Comparison of ENCODE assay signal across 12 cellular contexts in the genomic region with DNA sequence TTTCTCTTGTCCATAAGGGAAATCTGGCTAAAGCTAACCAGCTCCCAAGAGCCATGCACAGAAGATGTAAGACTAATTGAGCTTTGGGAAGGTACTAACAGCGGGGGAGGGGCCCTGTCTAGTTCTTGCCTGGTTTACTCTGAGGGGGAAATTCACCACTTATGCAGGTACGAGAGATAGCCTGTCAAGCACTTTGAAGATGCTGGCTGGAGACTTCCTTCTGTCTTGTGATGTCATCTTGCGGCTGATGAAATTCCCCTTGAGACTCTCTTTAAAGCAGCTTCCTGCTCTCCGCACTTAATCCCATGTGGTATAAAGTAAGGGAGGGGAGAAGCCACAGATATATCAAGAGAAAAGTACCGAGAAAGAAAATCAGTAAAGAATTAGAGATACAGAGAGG.
DNase-seq lines count a peak whose midpoint lies in the region; ATAC-seq, FAIRE-seq and TF ChIP-seq lines count a peak whose summit lies in the region.
"Had no signal": no experiment of that assay in that cellular context is flagged by ENCODE, and none has a peak within 500 bp of the region (broad histone marks: within the 10 kb centered on the region; RNA-seq: fewer than 3 reads in every experiment).

No MANE protein-coding gene starts in this region.

- peaks cover 0 to 4% of the 10 kb centered on the region in 2 donors for H3K36me3 ChIP-seq in kidney (ENCODE audit: control insufficient read depth in 1 of 2, insufficient read depth in 2 of 2, low read length in 2 of 2)
- H3K36me3 ChIP-seq: BE2C, SJSA1 had no signal

- no peak overlapping the region for H3K4me3 ChIP-seq in GM12865 (ENCODE audit: low read depth, low read length)
- H3K4me3 ChIP-seq in kidney (ENCODE audit: low read length in 2 of 2): no peak overlapping the region
- H3K4me3 ChIP-seq: SJSA1, skin epidermis had no signal

- H3K9me3 ChIP-seq in kidney (ENCODE audit: control insufficient read depth in 1 of 2, low read length in 2 of 2): no peaks in the 10 kb centered on the region
- H3K9me3 ChIP-seq: BE2C, SJSA1 had no signal

- POLR2A ChIA-PET in activated CD8-positive, alpha-beta T cell treated with anti-CD3 and anti-CD28 coated beads, Interleukin-2, amount 10 ng/mL, durations not matched to agents 7 days and 5 days (lab: Charles Lee): no interaction called here

- no peak overlapping the region for H3K27ac ChIP-seq in kidney (ENCODE audit: low read depth in 2 of 2, low read length in 2 of 2)
- H3K27ac ChIP-seq: SJSA1, skin epidermis had no signal

- CTCF ChIA-PET in activated CD8-positive, alpha-beta T cell treated with anti-CD3 and anti-CD28 coated beads, Interleukin-2, amount 10 ng/mL, durations not matched to agents 7 days and 5 days (lab: Charles Lee): no interaction called here

- FAIRE-seq in kidney (lab: Jason Lieb, UNC): no peak

- no peak overlapping the region for H3K4me3 Mint-ChIP-seq in chondrocyte (ENCODE audit: unreplicated experiment)
- no peak overlapping the region for H3K4me3 Mint-ChIP-seq in activated CD8-positive, alpha-beta T cell treated with anti-CD3 and anti-CD28 coated beads, Interleukin-2, amount 10 ng/mL, durations not matched to agents 7 days and 5 days

- ATAC-seq in GM21423 (IDR thresholded peaks at IDR 0.05; ENCODE audit: unreplicated experiment) (peak; percentile 92), HG03196 (IDR thresholded peaks at IDR 0.05; ENCODE audit: unreplicated experiment) (peak; percentile 84)
- ATAC-seq in activated CD8-positive, alpha-beta T cell treated with anti-CD3 and anti-CD28 coated beads, Interleukin-2, amount 10 ng/mL, durations not matched to agents 7 days and 5 days: no peak
- no peak for ATAC-seq in activated CD4-positive, CD25-positive, alpha-beta regulatory T cell treated with anti-CD3 and anti-CD28 coated beads, Interleukin-2, amount 50 U/mL, for 24 hours
- ATAC-seq: left lobe of liver had no signal

- peaks cover 2% of the 10 kb centered on the region for H3K36me3 Mint-ChIP-seq in chondrocyte (ENCODE audit: low read depth)
- no peaks in the 10 kb centered on the region for H3K36me3 Mint-ChIP-seq in activated CD8-positive, alpha-beta T cell treated with anti-CD3 and anti-CD28 coated beads, Interleukin-2, amount 10 ng/mL, durations not matched to agents 7 days and 5 days (ENCODE audit: low read depth)

- no peaks in the 10 kb centered on the region for H3K27me3 Mint-ChIP-seq in chondrocyte (ENCODE audit: low read depth)
- H3K27me3 Mint-ChIP-seq in activated CD8-positive, alpha-beta T cell treated with anti-CD3 and anti-CD28 coated beads, Interleukin-2, amount 10 ng/mL, durations not matched to agents 7 days and 5 days (ENCODE audit: low read depth): no peaks in the 10 kb centered on the region

- peak overlapping the region; percentile 28 for H3K27ac Mint-ChIP-seq in chondrocyte (ENCODE audit: unreplicated experiment)
- H3K27ac Mint-ChIP-seq in activated CD8-positive, alpha-beta T cell treated with anti-CD3 and anti-CD28 coated beads, Interleukin-2, amount 10 ng/mL, durations not matched to agents 7 days and 5 days: no peak overlapping the region

- no peak overlapping the region for H3K9ac ChIP-seq in kidney (ENCODE audit: low read length in 2 of 2)

- peak; percentile 73 for DNase-seq in GM12865 (ENCODE audit: low read depth)
- DNase-seq in chondrocyte (ENCODE audit: low spot score): no peak
- no peak for DNase-seq in activated CD8-positive, alpha-beta T cell treated with anti-CD3 and anti-CD28 coated beads, Interleukin-2, amount 10 ng/mL, durations not matched to agents 7 days and 5 days
- DNase-seq in SHP77 (lab: John Stamatoyannopoulos, UW): no peak
- DNase-seq in kidney: no peak
- DNase-seq: BE2C had no signal

- no peak for TF ChIP-seq CTCF in GM12865 (IDR thresholded peaks at IDR 0.05; ENCODE audit: insufficient read depth, low read depth, low read length, missing control alignments)
- TF ChIP-seq CTCF in chondrocyte (IDR thresholded peaks at IDR 0.05): no peak
- TF ChIP-seq CTCF in kidney (IDR thresholded peaks at IDR 0.05; ENCODE audit: borderline replicate concordance, extremely low read depth, insufficient read depth): no peak

- no peaks in the 10 kb centered on the region for H3K4me1 ChIP-seq in kidney (ENCODE audit: control insufficient read depth in 1 of 2, insufficient read depth in 1 of 2, low read depth in 1 of 2, low read length in 2 of 2)
- H3K4me1 ChIP-seq: SJSA1 had no signal

- H3K4me1 Mint-ChIP-seq in chondrocyte (ENCODE audit: low read depth): peaks cover 59% of the 10 kb centered on the region
- no peaks in the 10 kb centered on the region for H3K4me1 Mint-ChIP-seq in activated CD8-positive, alpha-beta T cell treated with anti-CD3 and anti-CD28 coated beads, Interleukin-2, amount 10 ng/mL, durations not matched to agents 7 days and 5 days (ENCODE audit: low read depth)

- H3K9me3 Mint-ChIP-seq in chondrocyte (ENCODE audit: low read depth): no peaks in the 10 kb centered on the region
- H3K9me3 Mint-ChIP-seq in activated CD8-positive, alpha-beta T cell treated with anti-CD3 and anti-CD28 coated beads, Interleukin-2, amount 10 ng/mL, durations not matched to agents 7 days and 5 days (ENCODE audit: insufficient read depth): no peaks in the 10 kb centered on the region

- intact Hi-C loops in kidney (cut with DNase I): no loop called here

Comparison
In these comparisons a context has a peak if more than half of its experiments do, and no peak if none do; other contexts are left out.
1. ATAC-seq: peak in GM21423 (single experiment) and HG03196 (single experiment); none in activated CD8-positive, alpha-beta T cell treated with anti-CD3 and anti-CD28 coated beads, Interleukin-2, amount 10 ng/mL, durations not matched to agents 7 days and 5 days (single experiment) and activated CD4-positive, CD25-positive, alpha-beta regulatory T cell treated with anti-CD3 and anti-CD28 coated beads, Interleukin-2, amount 50 U/mL, for 24 hours (0 of 2).